ENCODE assay signal across 25 cellular contexts in genomic region chr19:35727956-35728706, GRCh38. TPM values are rescaled to one million over a fixed set of nuclear protein-coding genes. Genes with fewer than 3 reads are reported as not detected.
DNase-seq lines count a peak whose midpoint lies in the region; ATAC-seq lines count a peak whose summit lies in the region.
"Had no signal": no experiment of that assay in that cellular context is flagged by ENCODE, and none has a peak within 500 bp of the region (broad histone marks: within the 10 kb centered on the region; RNA-seq: fewer than 3 reads in every experiment).

No MANE protein-coding gene starts in this region.

- no peaks in the 10 kb centered on the region for H3K9me3 Mint-ChIP-seq in activated T-cell treated with anti-CD3 and anti-CD28 coated beads, Interleukin-2, amount 50 U/mL, for 24 hours
- H3K9me3 Mint-ChIP-seq in activated T-helper 17 cell treated with anti-CD3 and anti-CD28 coated beads, Interleukin-2, amount 50 U/mL, for 72 hours = no peaks in the 10 kb centered on the region
- no peaks in the 10 kb centered on the region for H3K9me3 Mint-ChIP-seq in stimulated activated effector memory CD8-positive, alpha-beta T cell treated with anti-CD3 and anti-CD28 coated beads, Interleukin-12 subunit alpha, Interleukin-12 subunit beta, amount 100 ng/mL, for 72 hours
- H3K9me3 Mint-ChIP-seq: CD14-positive monocyte; CD8-positive, alpha-beta memory T cell had no signal

- no peaks in the 10 kb centered on the region for H3K27me3 Mint-ChIP-seq in activated T-cell treated with anti-CD3 and anti-CD28 coated beads, Interleukin-2, amount 50 U/mL, for 24 hours
- H3K27me3 Mint-ChIP-seq in activated T-helper 17 cell treated with anti-CD3 and anti-CD28 coated beads, Interleukin-2, amount 50 U/mL, for 72 hours = no peaks in the 10 kb centered on the region
- H3K27me3 Mint-ChIP-seq: CD8-positive, alpha-beta memory T cell had no signal

- H3K36me3 Mint-ChIP-seq in activated T-cell treated with anti-CD3 and anti-CD28 coated beads, Interleukin-2, amount 50 U/mL, for 24 hours (ENCODE audit: low read depth) = peaks cover 95% of the 10 kb centered on the region
- peaks cover 89% of the 10 kb centered on the region for H3K36me3 Mint-ChIP-seq in activated T-helper 17 cell treated with anti-CD3 and anti-CD28 coated beads, Interleukin-2, amount 50 U/mL, for 72 hours (ENCODE audit: low read depth)
- H3K36me3 Mint-ChIP-seq in stimulated activated effector memory CD8-positive, alpha-beta T cell treated with anti-CD3 and anti-CD28 coated beads, Interleukin-12 subunit alpha, Interleukin-12 subunit beta, amount 100 ng/mL, for 72 hours = peaks cover 100% of the 10 kb centered on the region

- H3K4me1 Mint-ChIP-seq in activated T-cell treated with anti-CD3 and anti-CD28 coated beads, Interleukin-2, amount 50 U/mL, for 24 hours (ENCODE audit: low read depth) = no peaks in the 10 kb centered on the region
- H3K4me1 Mint-ChIP-seq in activated T-helper 17 cell treated with anti-CD3 and anti-CD28 coated beads, Interleukin-2, amount 50 U/mL, for 72 hours = peaks cover 10% of the 10 kb centered on the region
- H3K4me1 Mint-ChIP-seq in stimulated activated effector memory CD8-positive, alpha-beta T cell treated with anti-CD3 and anti-CD28 coated beads, Interleukin-12 subunit alpha, Interleukin-12 subunit beta, amount 100 ng/mL, for 72 hours = peaks cover 16% of the 10 kb centered on the region
- H3K4me1 Mint-ChIP-seq: CD14-positive monocyte had no signal

- peak overlapping the region; percentile 70 for H3K27ac Mint-ChIP-seq in activated T-cell treated with anti-CD3 and anti-CD28 coated beads, Interleukin-2, amount 50 U/mL, for 24 hours
- peak overlapping the region; percentile 69 for H3K27ac Mint-ChIP-seq in activated T-helper 17 cell treated with anti-CD3 and anti-CD28 coated beads, Interleukin-2, amount 50 U/mL, for 72 hours
- H3K27ac Mint-ChIP-seq in stimulated activated effector memory CD8-positive, alpha-beta T cell treated with anti-CD3 and anti-CD28 coated beads, Interleukin-12 subunit alpha, Interleukin-12 subunit beta, amount 100 ng/mL, for 72 hours = peak overlapping the region; percentile 82
- H3K27ac Mint-ChIP-seq: CD14-positive monocyte had no signal

- DNase-seq in activated T-cell treated with anti-CD3 and anti-CD28 coated beads, Interleukin-2, amount 50 U/mL, for 24 hours = no peak
- DNase-seq in activated T-cell treated with anti-CD3 and anti-CD28 coated beads for 4 hours (no peak), epidermal melanocyte (ENCODE audit: insufficient read length, low spot score) (peak; percentile 4), putamen (ENCODE audit: low spot score) (no peak)
- DNase-seq in stimulated activated effector memory CD8-positive, alpha-beta T cell treated with anti-CD3 and anti-CD28 coated beads, Interleukin-12 subunit alpha, Interleukin-12 subunit beta, amount 100 ng/mL, for 72 hours (ENCODE audit: low spot score in 2 of 2) = no peak
- DNase-seq: 8988T; ACHN; BE2C; CD8-positive, alpha-beta memory T cell; DMS 273 treated with DMSO at 0.1 percent for 48 hours; DMS79; EL; GDM1; Kasumi-1; MV-4-11; NCI-H1105; NCI-H1436 treated with DMSO at 0.1 percent for 48 hours; NCI-H187 treated with DMSO at 0.1 percent for 48 hours; NCI-H2171 treated with DMSO at 0.1 percent for 48 hours; NCI-H774 had no signal

- no peak overlapping the region for H3K4me3 Mint-ChIP-seq in activated T-cell treated with anti-CD3 and anti-CD28 coated beads, Interleukin-2, amount 50 U/mL, for 24 hours
- H3K4me3 Mint-ChIP-seq in activated T-helper 17 cell treated with anti-CD3 and anti-CD28 coated beads, Interleukin-2, amount 50 U/mL, for 72 hours = no peak overlapping the region
- no peak overlapping the region for H3K4me3 Mint-ChIP-seq in stimulated activated effector memory CD8-positive, alpha-beta T cell treated with anti-CD3 and anti-CD28 coated beads, Interleukin-12 subunit alpha, Interleukin-12 subunit beta, amount 100 ng/mL, for 72 hours
- H3K4me3 Mint-ChIP-seq: CD14-positive monocyte had no signal

- no peak for ATAC-seq in activated T-helper 17 cell treated with anti-CD3 and anti-CD28 coated beads, Interleukin-2, amount 50 U/mL, for 72 hours (replicated peaks)
- ATAC-seq in stimulated activated effector memory CD8-positive, alpha-beta T cell treated with anti-CD3 and anti-CD28 coated beads, Interleukin-12 subunit alpha, Interleukin-12 subunit beta, amount 100 ng/mL, for 72 hours = no peak
- ATAC-seq in HG02884 (IDR thresholded peaks at IDR 0.05; ENCODE audit: unreplicated experiment) (no peak), GM18519 (IDR thresholded peaks at IDR 0.05; ENCODE audit: low FRiP score, unreplicated experiment) (no peak)
- ATAC-seq: HepG2 had no signal

RNA-seq across cellular contexts. Expression of gene KMT2B, which starts 10.3 kb away (rescaled TPM):
- total RNA-seq in activated T-helper 17 cell treated with anti-CD3 and anti-CD28 coated beads, Interleukin-2, amount 50 U/mL, for 72 hours = 100 to 1,000 TPM in 1 of 2 donors, 10 to 100 TPM in 1; 67.4 to 117 TPM

RNA-seq across cellular contexts. Expression of gene IGFLR1, which starts 14.1 kb away (rescaled TPM):
- total RNA-seq in activated T-helper 17 cell treated with anti-CD3 and anti-CD28 coated beads, Interleukin-2, amount 50 U/mL, for 72 hours = 100 to 1,000 TPM in 1 of 2 donors, 10 to 100 TPM in 1; 42.3 to 153 TPM

RNA-seq across cellular contexts. Expression of gene U2AF1L4, which starts 17.1 kb away (rescaled TPM):
- 10 to 100 TPM; 17.8 to 21.6 TPM for total RNA-seq in activated T-helper 17 cell treated with anti-CD3 and anti-CD28 coated beads, Interleukin-2, amount 50 U/mL, for 72 hours

RNA-seq across cellular contexts. Expression of gene PSENEN, which starts 17.3 kb away (rescaled TPM):
- 10 to 100 TPM; 34.0 to 51.2 TPM for total RNA-seq in activated T-helper 17 cell treated with anti-CD3 and anti-CD28 coated beads, Interleukin-2, amount 50 U/mL, for 72 hours

RNA-seq across cellular contexts. Expression of gene LIN37, which starts 20.2 kb away (rescaled TPM):
- 10 to 100 TPM; 11.0 to 20.1 TPM for total RNA-seq in activated T-helper 17 cell treated with anti-CD3 and anti-CD28 coated beads, Interleukin-2, amount 50 U/mL, for 72 hours
